In the genomic region with DNA sequence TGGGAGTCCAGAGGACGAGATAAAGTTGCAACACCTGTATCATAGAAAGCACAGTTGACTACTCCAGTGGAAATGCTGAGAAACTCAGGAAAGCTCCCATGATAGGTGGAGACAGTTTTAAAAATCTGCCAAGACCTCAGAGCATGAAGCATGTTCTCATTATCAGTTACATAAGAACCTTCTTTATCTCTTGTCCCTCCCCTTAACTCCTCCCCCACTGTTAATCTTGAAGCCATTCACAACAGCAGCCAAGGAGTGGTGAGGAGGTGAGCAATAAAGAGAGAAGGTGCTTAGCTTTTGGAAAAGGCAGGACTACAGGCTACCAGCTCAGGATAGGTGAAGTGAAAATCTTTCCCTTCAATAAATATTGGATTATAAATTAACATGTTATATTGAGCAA, we compare ENCODE assay signal across 26 cellular contexts.
"Had no signal": no experiment of that assay in that cellular context is flagged by ENCODE, and none has a peak within 500 bp of the region (broad histone marks: within the 10 kb centered on the region; RNA-seq: fewer than 3 reads in every experiment).

No MANE protein-coding gene starts in this region.

- H3K4me1 ChIP-seq: gastrocnemius medialis, lower lobe of right lung, prostate gland, right atrium auricular region, suprapubic skin, transverse colon, upper lobe of right lung, uterus had no signal

- H3K36me3 ChIP-seq: gastrocnemius medialis, lower lobe of right lung, prostate gland, right atrium auricular region, suprapubic skin, transverse colon, upper lobe of right lung, uterus had no signal

- H3K4me3 Mint-ChIP-seq: effector memory CD8-positive, alpha-beta T cell; immature natural killer cell; naive B cell; natural killer cell treated with Interleukin-12 subunit alpha and Interleukin-12 subunit beta and Interleukin-15 and Interleukin-18, amount 100 ng/mL, for 72 hours; neural crest cell; stimulated activated naive CD8-positive, alpha-beta T cell treated with anti-CD3 and anti-CD28 coated beads, Interleukin-15, amount 100 ng/mL, for 72 hours had no signal

- H3K9me3 ChIP-seq: gastrocnemius medialis, lower lobe of right lung, prostate gland, right atrium auricular region, suprapubic skin, transverse colon, upper lobe of right lung, uterus had no signal

- H3K79me2 ChIP-seq: parathyroid adenoma had no signal

- H3K36me3 Mint-ChIP-seq: immature natural killer cell; naive B cell; natural killer cell treated with Interleukin-12 subunit alpha and Interleukin-12 subunit beta and Interleukin-15 and Interleukin-18, amount 100 ng/mL, for 72 hours had no signal

- H3K27ac Mint-ChIP-seq: effector memory CD8-positive, alpha-beta T cell; immature natural killer cell; natural killer cell treated with Interleukin-12 subunit alpha and Interleukin-12 subunit beta and Interleukin-15 and Interleukin-18, amount 100 ng/mL, for 72 hours; stimulated activated naive CD8-positive, alpha-beta T cell treated with anti-CD3 and anti-CD28 coated beads, Interleukin-15, amount 100 ng/mL, for 72 hours had no signal

- DNase-seq: cortex of kidney; effector memory CD8-positive, alpha-beta T cell; gastrocnemius medialis; head of caudate nucleus; immature natural killer cell; islet precursor cell; left ventricle myocardium superior; lower lobe of right lung; naive B cell; stimulated activated CD4-positive, alpha-beta T cell treated with anti-CD3 and anti-CD28 coated beads, Interleukin-12 subunit alpha, Interleukin-12 subunit beta, amount 100 ng/mL, for 4 hours; stimulated activated CD4-positive, alpha-beta T cell treated with anti-CD3 and anti-CD28 coated beads, Interleukin-1b, Interleukin-23, amount 100 ng/mL, for 48 hours; stimulated activated CD4-positive, alpha-beta T cell treated with anti-CD3 and anti-CD28 coated beads, Interleukin-4, amount 100 ng/mL, for 1 hour; stimulated activated CD8-positive, alpha-beta memory T cell treated with anti-CD3 and anti-CD28 coated beads, Interleukin-4, amount 100 ng/mL, for 48 hours; stimulated activated naive CD4-positive, alpha-beta T cell; stimulated activated naive CD8-positive, alpha-beta T cell treated with anti-CD3 and anti-CD28 coated beads, Interleukin-15, amount 100 ng/mL, for 72 hours; transverse colon; upper lobe of right lung; uterus had no signal

- H3K4me2 ChIP-seq: smooth muscle cell had no signal

- H3K27me3 ChIP-seq: gastrocnemius medialis, right atrium auricular region, suprapubic skin, transverse colon, upper lobe of right lung, uterus had no signal

- H3K4me3 ChIP-seq: gastrocnemius medialis, lower lobe of right lung, prostate gland, right atrium auricular region, smooth muscle cell, suprapubic skin, transverse colon, upper lobe of right lung, uterus had no signal

- H3K27me3 Mint-ChIP-seq: effector memory CD8-positive, alpha-beta T cell; natural killer cell treated with Interleukin-12 subunit alpha and Interleukin-12 subunit beta and Interleukin-15 and Interleukin-18, amount 100 ng/mL, for 72 hours had no signal

- ATAC-seq: effector memory CD8-positive, alpha-beta T cell; gastrocnemius medialis; left ventricle myocardium superior; natural killer cell treated with Interleukin-12 subunit alpha and Interleukin-12 subunit beta and Interleukin-15 and Interleukin-18, amount 100 ng/mL, for 72 hours; sciatic nerve; stimulated activated naive CD8-positive, alpha-beta T cell treated with anti-CD3 and anti-CD28 coated beads, Interleukin-15, amount 100 ng/mL, for 72 hours had no signal

- H3K9ac ChIP-seq: parathyroid adenoma had no signal

- H3K9me3 Mint-ChIP-seq: effector memory CD8-positive, alpha-beta T cell; naive B cell; stimulated activated naive CD8-positive, alpha-beta T cell treated with anti-CD3 and anti-CD28 coated beads, Interleukin-15, amount 100 ng/mL, for 72 hours had no signal

- H3K27ac ChIP-seq: gastrocnemius medialis, lower lobe of right lung, parathyroid adenoma, prostate gland, right atrium auricular region, suprapubic skin, transverse colon, upper lobe of right lung, uterus had no signal

- H3K4me1 Mint-ChIP-seq: immature natural killer cell, naive B cell had no signal
